In the genomic region with DNA sequence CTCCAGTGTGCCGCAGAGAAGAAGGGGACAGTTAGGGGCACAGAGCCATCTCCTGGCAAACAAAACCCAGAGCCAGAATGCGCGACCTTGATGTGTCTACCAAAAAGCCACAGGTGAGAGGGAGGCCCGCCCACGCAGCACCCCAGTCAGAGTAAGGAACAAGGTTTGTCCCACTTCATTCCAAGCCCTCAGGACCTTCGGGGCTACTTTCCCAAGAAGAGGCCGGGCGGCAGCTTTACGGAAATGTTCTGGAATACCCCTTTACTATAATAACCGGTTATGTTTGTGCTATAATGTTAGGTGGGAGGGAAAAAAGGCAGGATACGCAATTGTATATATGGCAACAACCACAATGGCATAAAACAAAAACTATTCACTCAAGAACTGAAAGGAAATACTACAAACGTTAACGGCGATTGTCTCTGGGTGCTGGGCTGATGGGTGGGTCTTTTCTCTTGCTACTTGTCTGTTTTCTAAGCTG, we compare ENCODE assay signal across 13 cellular contexts. TPM values are rescaled to one million over a fixed set of nuclear protein-coding genes. Genes with fewer than 3 reads are reported as not detected.
DNase-seq lines count a peak whose midpoint lies in the region; ATAC-seq and TF ChIP-seq lines count a peak whose summit lies in the region.
"Had no signal": no experiment of that assay in that cellular context is flagged by ENCODE, and none has a peak within 500 bp of the region (broad histone marks: within the 10 kb centered on the region; RNA-seq: fewer than 3 reads in every experiment).

No MANE protein-coding gene starts in this region.

- no peak overlapping the region for H3K9ac ChIP-seq in PC-3 (ENCODE audit: low read length)

- no peak overlapping the region for H2AFZ ChIP-seq in PC-3 (ENCODE audit: low read length)

- H3K9me3 ChIP-seq in lower lobe of right lung (no peaks in the 10 kb centered on the region), right atrium auricular region (no peaks in the 10 kb centered on the region), PC-3 (ENCODE audit: low read length) (no peaks in the 10 kb centered on the region)

- peaks cover 64% of the 10 kb centered on the region for H3K79me2 ChIP-seq in PC-3 (ENCODE audit: low read length)

- ATAC-seq in lower lobe of right lung (no peak), HG03135 (IDR thresholded peaks at IDR 0.05; ENCODE audit: unreplicated experiment) (no peak), PC-3 (no peak)
- ATAC-seq in stimulated activated naive CD8-positive, alpha-beta T cell treated with anti-CD3 and anti-CD28 coated beads, Interleukin-15, Interleukin-2, amounts not matched to agents 100 U/mL and 50 U/mL, for 24 hours, result peak; percentile 30

- TF ChIP-seq CTCF in lower lobe of right lung (IDR thresholded peaks at IDR 0.05) (no peak), right atrium auricular region (IDR thresholded peaks at IDR 0.05) (no peak), PC-3 (conservative IDR thresholded peaks at IDR 0.05; ENCODE audit: low read depth, low read length) (no peak)

- H3K4me3 ChIP-seq in lower lobe of right lung (no peak overlapping the region), right atrium auricular region (no peak overlapping the region), PC-3 (ENCODE audit: low read length) (no peak overlapping the region)

- BruUV-seq in PC-3 (replicated peaks; lab: Mats Ljungman, UMichigan), result no TSS peak

- H3K9me2 ChIP-seq in PC-3 (replicated peaks; ENCODE audit: low read length), result no peaks in the 10 kb centered on the region

- H3K27ac ChIP-seq in lower lobe of right lung, result peak overlapping the region; percentile 24
- no peak overlapping the region for H3K27ac ChIP-seq in right atrium auricular region
- no peak overlapping the region for H3K27ac ChIP-seq in PC-3 (ENCODE audit: low read length)

- H3K36me3 ChIP-seq in lower lobe of right lung (no peaks in the 10 kb centered on the region), right atrium auricular region (no peaks in the 10 kb centered on the region), PC-3 (ENCODE audit: low read depth, low read length) (peaks cover 4% of the 10 kb centered on the region)

- no peaks in the 10 kb centered on the region for H3K27me3 ChIP-seq in lower lobe of right lung (ENCODE audit: low read depth)
- no peaks in the 10 kb centered on the region for H3K27me3 ChIP-seq in right atrium auricular region
- H3K27me3 ChIP-seq in PC-3 (ENCODE audit: low read length), result no peaks in the 10 kb centered on the region

- POLR2A ChIA-PET in PC-3 (lab: Charles Lee; ENCODE audit: unreplicated experiment), result no interaction called here

- H3K4me1 ChIP-seq in lower lobe of right lung (peaks cover 41% of the 10 kb centered on the region), right atrium auricular region (peaks cover 0 to 8% of the 10 kb centered on the region in 2 donors), PC-3 (ENCODE audit: insufficient read depth, low read length) (peaks cover 7% of the 10 kb centered on the region)

- H3K4me2 ChIP-seq in PC-3 (ENCODE audit: low read length), result no peak overlapping the region

- intact Hi-C loops in lower lobe of right lung (cut with DNase I) (no loop called here), PC-3 (cut with micrococcal nuclease) (no loop called here)

- DNase-seq in T-helper 1 cell (peak in 4 of 5 donors; percentile 47 to 63 (median 57)), lower lobe of right lung (no peak), DMS53 (lab: John Stamatoyannopoulos, UW) (no peak), right atrium auricular region (ENCODE audit: low spot score) (no peak), PC-3 (no peak)
- peak; percentile 75 to 77 for DNase-seq in activated T-cell treated with anti-CD3 and anti-CD28 coated beads, Interleukin-2, amount 50 U/mL, for 48 hours
- peak; percentile 73 for DNase-seq in stimulated activated naive CD8-positive, alpha-beta T cell treated with anti-CD3 and anti-CD28 coated beads, Interleukin-15, Interleukin-2, amounts not matched to agents 100 U/mL and 50 U/mL, for 24 hours
- DNase-seq: amygdala, DND-41, H7, NCI-H1436, SHP77 treated with DMSO at 0.1 percent for 48 hours had no signal

- H3F3A ChIP-seq in PC-3 (ENCODE audit: low read length, unreplicated experiment), result no peaks in the 10 kb centered on the region

- H4K20me1 ChIP-seq in PC-3 (ENCODE audit: low read length), result peaks cover 4% of the 10 kb centered on the region; the same call in 1 of the 2 replicates

- CTCF ChIA-PET in PC-3 (lab: Charles Lee), result no interaction called here

RNA-seq across cellular contexts. Expression of gene CCDC88C, which starts 12.3 kb away (rescaled TPM):
- 45.8 TPM for total RNA-seq in lower lobe of right lung
- total RNA-seq in right atrium auricular region, result 1 to 10 TPM; 4.0 to 4.4 TPM
- total RNA-seq in PC-3 (2014; rRNA removed), result 19.7 and 27.4 TPM in 2 replicates

Comparison
In these comparisons a context has a peak if more than half of its experiments do, and no peak if none do; other contexts are left out.
1. DNase-seq: peak in T-helper 1 cell (4 of 5), activated T-cell treated with anti-CD3 and anti-CD28 coated beads, Interleukin-2, amount 50 U/mL, for 48 hours (2 of 2) and stimulated activated naive CD8-positive, alpha-beta T cell treated with anti-CD3 and anti-CD28 coated beads, Interleukin-15, Interleukin-2, amounts not matched to agents 100 U/mL and 50 U/mL, for 24 hours (single experiment); none in lower lobe of right lung (single experiment), DMS53 (single experiment), right atrium auricular region (single experiment) and PC-3 (single experiment).